In genomic region chr13:50670847-50671542, GRCh38 we compare ENCODE assay signal across 18 cellular contexts.
DNase-seq lines count a peak whose midpoint lies in the region; TF ChIP-seq lines count a peak whose summit lies in the region.
"Had no signal": no experiment of that assay in that cellular context is flagged by ENCODE, and none has a peak within 500 bp of the region (broad histone marks: within the 10 kb centered on the region; RNA-seq: fewer than 3 reads in every experiment).

No MANE protein-coding gene starts in this region.

- no peaks in the 10 kb centered on the region; the same call in 1 of the 2 replicates for H3K9me3 ChIP-seq in PC-9 (ENCODE audit: insufficient read depth, low read depth)
- H3K9me3 ChIP-seq: HAP-1 had no signal

- no peak overlapping the region for H2AFZ ChIP-seq in PC-9

- peak overlapping the region; percentile 50 for H3K4me2 ChIP-seq in PC-9
- H3K4me2 ChIP-seq: KMS-11 had no signal

- no peaks in the 10 kb centered on the region for H4K20me1 ChIP-seq in PC-9 (ENCODE audit: insufficient read depth)

- no peak overlapping the region for H3K4me3 ChIP-seq in PC-9
- H3K4me3 ChIP-seq: HAP-1 had no signal

- intact Hi-C loops in PC-9 (cut with micrococcal nuclease; ENCODE audit: unreplicated experiment), result loop anchor here (10.0 kb wide), 1 partner anchor 546 kb away; no protein-coding TSS in a partner anchor

- CTCF ChIA-PET in PC-9 (lab: Charles Lee), result no interaction called here

- DNase-seq in AG20443 (ENCODE audit: low spot score) (peak; percentile 15), PC-9 (no peak), endothelial cell (ENCODE audit: low spot score) (no peak), myocyte (ENCODE audit: low read depth) (peak; percentile 50), NCI-H2029 treated with DMSO at 0.1 percent for 48 hours (lab: John Stamatoyannopoulos, UW) (no peak), NOMO-1 treated with DMSO at 0.1 percent for 48 hours (lab: John Stamatoyannopoulos, UW; ENCODE audit: unreplicated experiment) (no peak)
- DNase-seq in activated T-cell treated with anti-CD3 and anti-CD28 coated beads, Interleukin-2, amount 50 U/mL, for 24 hours, result no peak
- DNase-seq: C1 segment of cervical spinal cord; CD8-positive, alpha-beta memory T cell; DMS79; NCI-H2081; NCI-H510A; NCI-H748 treated with DMSO at 0.1 percent for 48 hours; OCI-M1; SHP77 treated with DMSO at 0.1 percent for 48 hours had no signal

- POLR2A ChIA-PET in PC-9 (lab: Charles Lee; ENCODE audit: unreplicated experiment), result no interaction called here

- no peaks in the 10 kb centered on the region for H3K36me3 ChIP-seq in PC-9 (ENCODE audit: low read depth)
- H3K36me3 ChIP-seq: HAP-1 had no signal

- H3K27ac ChIP-seq in PC-9, result peak overlapping the region; percentile 64
- H3K27ac ChIP-seq: HL-60, KMS-11 had no signal

- H3K4me3 Mint-ChIP-seq in endothelial cell (ENCODE audit: unreplicated experiment), result no peak overlapping the region
- H3K4me3 Mint-ChIP-seq in activated T-cell treated with anti-CD3 and anti-CD28 coated beads, Interleukin-2, amount 50 U/mL, for 24 hours, result no peak overlapping the region
- H3K4me3 Mint-ChIP-seq: CD8-positive, alpha-beta memory T cell had no signal

- no peaks in the 10 kb centered on the region for H3K9me2 ChIP-seq in PC-9 (ENCODE audit: insufficient read depth)

- no peaks in the 10 kb centered on the region for H3K27me3 ChIP-seq in PC-9 (ENCODE audit: insufficient read depth, low read depth)

- H3F3A ChIP-seq in PC-9 (ENCODE audit: insufficient read depth, low read depth), result peaks cover 23% of the 10 kb centered on the region

- peaks cover 33% of the 10 kb centered on the region for H3K4me1 Mint-ChIP-seq in endothelial cell (ENCODE audit: unreplicated experiment)
- no peaks in the 10 kb centered on the region for H3K4me1 Mint-ChIP-seq in activated T-cell treated with anti-CD3 and anti-CD28 coated beads, Interleukin-2, amount 50 U/mL, for 24 hours (ENCODE audit: low read depth)

- no peaks in the 10 kb centered on the region for H3K79me2 ChIP-seq in PC-9 (ENCODE audit: low read depth)

- no TSS peak for BruUV-seq in PC-9 (replicated peaks; lab: Mats Ljungman, UMichigan)

- H3K4me1 ChIP-seq in PC-9 (replicated peaks; ENCODE audit: insufficient read depth), result peaks cover 45% of the 10 kb centered on the region
- H3K4me1 ChIP-seq: HAP-1 had no signal

- no peaks in the 10 kb centered on the region for H3K36me3 Mint-ChIP-seq in endothelial cell (ENCODE audit: low read depth, unreplicated experiment)
- H3K36me3 Mint-ChIP-seq in activated T-cell treated with anti-CD3 and anti-CD28 coated beads, Interleukin-2, amount 50 U/mL, for 24 hours (ENCODE audit: low read depth), result no peaks in the 10 kb centered on the region

- TF ChIP-seq CTCF in PC-9 (conservative IDR thresholded peaks at IDR 0.05) (no peak), endothelial cell (IDR thresholded peaks at IDR 0.05; ENCODE audit: unreplicated experiment) (no peak)

- H3K27ac Mint-ChIP-seq in endothelial cell (ENCODE audit: unreplicated experiment), result peak overlapping the region; percentile 90
- H3K27ac Mint-ChIP-seq in activated T-cell treated with anti-CD3 and anti-CD28 coated beads, Interleukin-2, amount 50 U/mL, for 24 hours, result no peak overlapping the region

- H3K27me3 Mint-ChIP-seq in endothelial cell (ENCODE audit: unreplicated experiment), result peaks cover 2% of the 10 kb centered on the region
- H3K27me3 Mint-ChIP-seq in activated T-cell treated with anti-CD3 and anti-CD28 coated beads, Interleukin-2, amount 50 U/mL, for 24 hours, result peaks cover 2% of the 10 kb centered on the region
- H3K27me3 Mint-ChIP-seq: CD8-positive, alpha-beta memory T cell had no signal

- H3K9me3 Mint-ChIP-seq in endothelial cell (ENCODE audit: unreplicated experiment), result no peaks in the 10 kb centered on the region
- H3K9me3 Mint-ChIP-seq in activated T-cell treated with anti-CD3 and anti-CD28 coated beads, Interleukin-2, amount 50 U/mL, for 24 hours, result peaks cover 5% of the 10 kb centered on the region

Comparison
In these comparisons a context has a peak if more than half of its experiments do, and no peak if none do; other contexts are left out.
1. DNase-seq: peak in AG20443 (single experiment) and myocyte (single experiment); none in PC-9 (0 of 2), endothelial cell (single experiment), NCI-H2029 treated with DMSO at 0.1 percent for 48 hours (single experiment), NOMO-1 treated with DMSO at 0.1 percent for 48 hours (single experiment) and activated T-cell treated with anti-CD3 and anti-CD28 coated beads, Interleukin-2, amount 50 U/mL, for 24 hours (single experiment).